Comparison of ENCODE assay signal across 20 cellular contexts in the genomic region with DNA sequence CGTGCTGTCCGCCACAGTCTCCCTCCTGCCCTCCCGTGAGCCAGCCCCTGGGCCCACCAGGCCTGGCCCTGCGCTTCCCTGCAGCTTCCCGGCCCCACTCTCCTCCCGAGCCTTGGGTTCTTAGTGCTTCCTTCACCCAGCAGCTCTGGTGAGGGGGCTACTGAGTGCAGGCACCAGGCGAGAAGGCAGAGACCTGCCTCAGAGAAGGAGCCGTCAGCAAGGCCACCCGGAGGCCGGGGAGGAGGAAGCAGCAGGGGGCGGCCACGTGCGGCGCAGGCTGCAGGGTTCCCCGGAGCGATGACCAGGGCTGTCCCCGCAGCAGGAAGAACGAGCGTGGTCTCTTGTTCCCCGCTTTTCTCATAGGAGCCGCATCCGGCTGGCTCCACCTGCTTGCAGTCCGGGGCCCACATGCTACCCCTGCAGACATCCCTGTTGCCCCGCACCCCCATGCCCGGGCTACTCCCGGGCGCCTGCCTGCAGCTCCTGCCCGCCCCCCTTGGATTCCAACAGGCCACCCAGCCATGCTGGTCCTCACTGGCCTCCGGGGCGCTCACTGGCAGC. TPM values are rescaled to one million over a fixed set of nuclear protein-coding genes. Genes with fewer than 3 reads are reported as not detected.
DNase-seq lines count a peak whose midpoint lies in the region; ATAC-seq, FAIRE-seq and TF ChIP-seq lines count a peak whose summit lies in the region.
"Had no signal": no experiment of that assay in that cellular context is flagged by ENCODE, and none has a peak within 500 bp of the region (broad histone marks: within the 10 kb centered on the region; RNA-seq: fewer than 3 reads in every experiment).

No MANE protein-coding gene starts in this region.

- no peak for TF ChIP-seq EP300 in HepG2 (IDR thresholded peaks at IDR 0.05; ENCODE audit: low read depth in 2 of 2, low read length in 2 of 2)
- TF ChIP-seq EP300 in HepG2 (CRISPR knock-in tag; IDR thresholded peaks at IDR 0.05; ENCODE audit: borderline replicate concordance): no peak

- BruUV-seq in HepG2 (replicated peaks; lab: Mats Ljungman, UMichigan): no TSS peak

- no peaks in the 10 kb centered on the region for H3K9me3 Mint-ChIP-seq in HFFc6
- no peaks in the 10 kb centered on the region for H3K9me3 Mint-ChIP-seq in activated CD4-positive, alpha-beta T cell treated with anti-CD3 and anti-CD28 coated beads, Interleukin-2, amount 10 ng/mL, durations not matched to agents 7 days and 5 days
- H3K9me3 Mint-ChIP-seq: activated naive CD4-positive, alpha-beta T cell treated with anti-CD3 and anti-CD28 coated beads, Interleukin-2, amount 50 U/mL, for 24 hours had no signal

- no peak for FAIRE-seq in HepG2 (lab: Jason Lieb, UNC)
- FAIRE-seq: GM12892, H54, keratinocyte had no signal

- in situ Hi-C loops in HepG2 (cut with HindIII; ENCODE audit: extremely low pct_ligation_motif_present, low pct_unique_long_range_greater_than_20kb): no loop called here

- TF ChIP-seq CTCF in AG04450 (IDR thresholded peaks at IDR 0.05; ENCODE audit: low read depth, low read length) (peak; percentile 27; the same call in 1 of the 2 replicates), HFFc6 (IDR thresholded peaks at IDR 0.05) (peak; percentile 35; the same call in 1 of the 2 replicates), choroid plexus epithelial cell (conservative IDR thresholded peaks at IDR 0.05; ENCODE audit: low read depth, low read length) (no peak), HepG2 (CRISPR knock-in tag; IDR thresholded peaks at IDR 0.05) (peak; percentile 77)

- peaks cover 18% of the 10 kb centered on the region for H3K27me3 Mint-ChIP-seq in HFFc6 (ENCODE audit: insufficient read depth)
- no peaks in the 10 kb centered on the region for H3K27me3 Mint-ChIP-seq in activated CD4-positive, alpha-beta T cell treated with anti-CD3 and anti-CD28 coated beads, Interleukin-2, amount 10 ng/mL, durations not matched to agents 7 days and 5 days
- H3K27me3 Mint-ChIP-seq: activated naive CD4-positive, alpha-beta T cell treated with anti-CD3 and anti-CD28 coated beads, Interleukin-2, amount 50 U/mL, for 24 hours had no signal

- no peaks in the 10 kb centered on the region for H3K36me3 ChIP-seq in HepG2 (replicated peaks in 1 of 2; ENCODE audit: control insufficient read depth in 1 of 2, insufficient read depth in 2 of 2, low read length in 2 of 2)

- no peak overlapping the region for H3K27ac Mint-ChIP-seq in HFFc6
- no peak overlapping the region for H3K27ac Mint-ChIP-seq in activated CD4-positive, alpha-beta T cell treated with anti-CD3 and anti-CD28 coated beads, Interleukin-2, amount 10 ng/mL, durations not matched to agents 7 days and 5 days
- H3K27ac Mint-ChIP-seq: activated naive CD4-positive, alpha-beta T cell treated with anti-CD3 and anti-CD28 coated beads, Interleukin-2, amount 50 U/mL, for 24 hours had no signal

- CTCF ChIA-PET in AG04450 (lab: Charles Lee) (interaction anchor here (0.6 kb wide), 1 partner anchor 521 kb away, joined by 7 read pairs; no protein-coding TSS in a partner anchor), HepG2 (lab: Yijun Ruan, JAX; ENCODE audit: low intra/inter-chr PET ratio, low total read pairs) (no interaction called here)
- CTCF ChIA-PET in activated CD4-positive, alpha-beta T cell treated with anti-CD3 and anti-CD28 coated beads, Interleukin-2, amount 10 ng/mL, durations not matched to agents 7 days and 5 days (lab: Charles Lee): no interaction called here

- no peak overlapping the region for H3K4me3 Mint-ChIP-seq in HFFc6
- H3K4me3 Mint-ChIP-seq in activated CD4-positive, alpha-beta T cell treated with anti-CD3 and anti-CD28 coated beads, Interleukin-2, amount 10 ng/mL, durations not matched to agents 7 days and 5 days: no peak overlapping the region
- H3K4me3 Mint-ChIP-seq: activated naive CD4-positive, alpha-beta T cell treated with anti-CD3 and anti-CD28 coated beads, Interleukin-2, amount 50 U/mL, for 24 hours had no signal

- H3K27ac ChIP-seq in AG04450 (ENCODE audit: low read depth, low read length): no peak overlapping the region
- no peak overlapping the region for H3K27ac ChIP-seq in HepG2 (ENCODE audit: extremely low read length, insufficient read depth, low read length)
- H3K27ac ChIP-seq: body of pancreas, heart right ventricle had no signal

- peak overlapping the region; percentile 54 for H3K4me2 ChIP-seq in HepG2 (ENCODE audit: low read depth, low read length)

- no peaks in the 10 kb centered on the region for H3K4me1 Mint-ChIP-seq in HFFc6 (ENCODE audit: low read depth)
- no peaks in the 10 kb centered on the region for H3K4me1 Mint-ChIP-seq in activated CD4-positive, alpha-beta T cell treated with anti-CD3 and anti-CD28 coated beads, Interleukin-2, amount 10 ng/mL, durations not matched to agents 7 days and 5 days
- H3K4me1 Mint-ChIP-seq: activated naive CD4-positive, alpha-beta T cell treated with anti-CD3 and anti-CD28 coated beads, Interleukin-2, amount 50 U/mL, for 24 hours had no signal

- no peak for TF ChIP-seq POLR2A in HepG2 (IDR thresholded peaks at IDR 0.05; ENCODE audit: insufficient read depth in 1 of 2, low read depth in 2 of 2, low read length in 2 of 2)

- TF ChIP-seq RAD21 in HepG2 (CRISPR knock-in tag; IDR thresholded peaks at IDR 0.05): no peak

- POLR2A ChIA-PET in AG04450 (lab: Yijun Ruan, JAX): interaction anchor here (0.6 kb wide), 1 partner anchor 81 kb away, joined by 4 read pairs; no protein-coding TSS in a partner anchor
- POLR2A ChIA-PET in HepG2 (lab: Yijun Ruan, JAX): no interaction called here
- POLR2A ChIA-PET in activated CD4-positive, alpha-beta T cell treated with anti-CD3 and anti-CD28 coated beads, Interleukin-2, amount 10 ng/mL, durations not matched to agents 7 days and 5 days (lab: Charles Lee): no interaction called here

- H3K27me3 ChIP-seq in AG04450 (ENCODE audit: control insufficient read depth, insufficient read depth, low read length): peaks cover 33% of the 10 kb centered on the region
- peaks cover 13 to 41% of the 10 kb centered on the region in 2 experiments; a peak in 4 of 5 replicates for H3K27me3 ChIP-seq in HepG2 (ENCODE audit: control insufficient read depth in 1 of 2, insufficient read depth in 2 of 2, low read length in 2 of 2)
- H3K27me3 ChIP-seq: body of pancreas had no signal

- H3K36me3 Mint-ChIP-seq in HFFc6 (ENCODE audit: low read depth): no peaks in the 10 kb centered on the region
- no peaks in the 10 kb centered on the region for H3K36me3 Mint-ChIP-seq in activated CD4-positive, alpha-beta T cell treated with anti-CD3 and anti-CD28 coated beads, Interleukin-2, amount 10 ng/mL, durations not matched to agents 7 days and 5 days (ENCODE audit: low read depth)
- H3K36me3 Mint-ChIP-seq: activated naive CD4-positive, alpha-beta T cell treated with anti-CD3 and anti-CD28 coated beads, Interleukin-2, amount 50 U/mL, for 24 hours had no signal

- no peak for DNase-seq in AG04450 (ENCODE audit: low read depth, low spot score)
- DNase-seq in HFFc6: no peak
- peak; percentile 28 for DNase-seq in choroid plexus epithelial cell (ENCODE audit: low read depth)
- no peak for DNase-seq in HepG2 (ENCODE audit: low spot score)
- DNase-seq in NOMO-1 treated with dmso at 0.1 percent for 144 hours (lab: John Stamatoyannopoulos, UW; ENCODE audit: unreplicated experiment): no peak
- DNase-seq in stimulated activated CD4-positive, alpha-beta T cell treated with anti-CD3 and anti-CD28 coated beads, Interleukin-4, amount 100 ng/mL, for 24 hours: no peak
- no peak for DNase-seq in LoVo (ENCODE audit: low spot score)
- DNase-seq in activated CD4-positive, alpha-beta T cell treated with anti-CD3 and anti-CD28 coated beads, Interleukin-2, amount 10 ng/mL, durations not matched to agents 7 days and 5 days: no peak
- DNase-seq: activated T-cell treated with anti-CD3 and anti-CD28 coated beads, Interleukin-2, amount 50 U/mL, for 1 hour; GF-D8; NCI-H446 had no signal

- H3K9me3 ChIP-seq in AG04450 (ENCODE audit: control insufficient read depth, insufficient read depth, low read length): peaks cover 20% of the 10 kb centered on the region
- no peaks in the 10 kb centered on the region for H3K9me3 ChIP-seq in HepG2 (ENCODE audit: low read length)
- H3K9me3 ChIP-seq: body of pancreas, heart right ventricle had no signal

- intact Hi-C loops in HepG2 (cut with micrococcal nuclease; ENCODE audit: unreplicated experiment): no loop called here

- H4K20me1 ChIP-seq in HepG2 (ENCODE audit: insufficient read depth, low read length): no peaks in the 10 kb centered on the region

- peaks cover 40% of the 10 kb centered on the region for H3K4me1 ChIP-seq in HepG2 (ENCODE audit: insufficient read depth, low read length)
- H3K4me1 ChIP-seq: heart right ventricle had no signal

- no peaks in the 10 kb centered on the region for H3K79me2 ChIP-seq in HepG2 (ENCODE audit: insufficient read depth, low read length)

- H2AFZ ChIP-seq in HepG2 (ENCODE audit: low read length): no peak overlapping the region

- 34% methylated on average over 9 of the region's 30 CpGs for WGBS in HepG2 (ENCODE audit: low lambda C conversion rate)

- H3K4me3 ChIP-seq in AG04450 (ENCODE audit: low read depth, low read length) (no peak overlapping the region), choroid plexus epithelial cell (ENCODE audit: low read depth, low read length) (no peak overlapping the region), HepG2 (replicated peaks in 1 of 3; ENCODE audit: insufficient read depth in 1 of 3, low read depth in 2 of 3, low read length in 3 of 3) (peak overlapping the region in 2 of 3 experiments; percentile 20 to 48; a peak in 2 of 6 replicates)
- H3K4me3 ChIP-seq: body of pancreas, heart right ventricle had no signal

- peak; percentile 69 for ATAC-seq in HepG2
- ATAC-seq: body of pancreas, heart right ventricle had no signal

- H3K9ac ChIP-seq in HepG2 (ENCODE audit: insufficient read depth, low read depth, low read length): 0 out of 2 replicates have a peak overlapping the region, but pooled peaks have one; percentile 7

RNA-seq across cellular contexts. Expression of a gene that starts 20.5 kb away (rescaled TPM):
- polyA plus RNA-seq in AG04450 (2011; rRNA removed): 124 and 138 TPM in 2 replicates
- 106 and 122 TPM in 2 replicates for polyA minus RNA-seq in AG04450 (2011; rRNA and poly(A)+ RNA removed)
- 100 to 1,000 TPM; 155 to 174 (median 167) TPM for total RNA-seq in HFFc6 (2021; fragmentation: NEBNext Ultra II Directional; extraction: Animal tissue kit (Norgen Biotek cat#: 25700))
- 52.2 and 59.0 TPM in 2 replicates for total RNA-seq in HepG2 (2016; rRNA removed; fragmentation: Illumina TruSeq; extraction: Trizol)
- 32.5 and 39.5 TPM in 2 replicates for total RNA-seq in HepG2 (2016; cell fraction: cytosol; rRNA removed; fragmentation: Illumina TruSeq; extraction: Trizol; ENCODE audit: low read depth)
- 50.3 and 53.4 TPM in 2 replicates for total RNA-seq in HepG2 (2016; cell fraction: insoluble cytoplasmic fraction; rRNA removed; fragmentation: Illumina TruSeq; extraction: Trizol)
- 72.2 and 82.9 TPM in 2 replicates for total RNA-seq in HepG2 (2016; cell fraction: membrane; rRNA removed; fragmentation: Illumina TruSeq; extraction: Trizol)
- 29.8 and 32.8 TPM in 2 replicates for total RNA-seq in HepG2 (2016; cell fraction: nucleus; rRNA removed; fragmentation: Illumina TruSeq; extraction: Trizol)
- 60.3 and 65.6 TPM in 2 replicates for polyA plus RNA-seq in HepG2 (2011; rRNA removed)
- polyA plus RNA-seq in HepG2 (2011; cell fraction: cytosol; rRNA removed): 59.3 and 64.4 TPM in 2 replicates
- polyA plus RNA-seq in HepG2 (2011; cell fraction: nucleus; rRNA removed): 71.8 and 75.7 TPM in 2 replicates
- 36.1 and 46.4 TPM in 2 replicates for polyA plus RNA-seq in HepG2 (2012)
- polyA plus RNA-seq in HepG2 (2016; cell fraction: cytosol; fragmentation: Illumina TruSeq; extraction: Trizol; ENCODE audit: low read depth): 51.9 and 71.1 TPM in 2 replicates
- polyA plus RNA-seq in HepG2 (2016; cell fraction: insoluble cytoplasmic fraction; fragmentation: Illumina TruSeq; extraction: Trizol; ENCODE audit: low read depth): 67.7 and 77.1 TPM in 2 replicates
- polyA plus RNA-seq in HepG2 (2016; cell fraction: membrane; fragmentation: Illumina TruSeq; extraction: Trizol; ENCODE audit: low read depth): 72.0 and 86.2 TPM in 2 replicates
- polyA plus RNA-seq in HepG2 (2016; cell fraction: nucleus; fragmentation: Illumina TruSeq; extraction: Trizol; ENCODE audit: insufficient read depth, low read depth): 65.4 and 71.2 TPM in 2 replicates
- polyA minus RNA-seq in HepG2 (2011; rRNA and poly(A)+ RNA removed; ENCODE audit: low replicate concordance): 55.8 and 105 TPM in 2 replicates
- 19.1 and 20.7 TPM in 2 replicates for polyA minus RNA-seq in HepG2 (2011; cell fraction: cytosol; rRNA and poly(A)+ RNA removed)
- 38.1 and 44.4 TPM in 2 replicates for polyA minus RNA-seq in HepG2 (2011; cell fraction: nucleus; rRNA and poly(A)+ RNA removed)
- 10 to 100 TPM; 62.6 to 63.3 TPM for total RNA-seq in activated CD4-positive, alpha-beta T cell treated with anti-CD3 and anti-CD28 coated beads, Interleukin-2, amount 10 ng/mL, durations not matched to agents 7 days and 5 days

RNA-seq across cellular contexts. Expression of a gene that starts 32.1 kb away (rescaled TPM):
- polyA plus RNA-seq in AG04450 (2011; rRNA removed): 0.35 and 0.47 TPM in 2 replicates
- 0.48 TPM in 1 of 2 replicates, not detected in the other for polyA minus RNA-seq in AG04450 (2011; rRNA and poly(A)+ RNA removed)
- total RNA-seq in HFFc6 (2021; fragmentation: NEBNext Ultra II Directional; extraction: Animal tissue kit (Norgen Biotek cat#: 25700)): under 1 TPM in 4 of 6 experiments, not detected in 2; 0.11 to 0.26 (median 0.17) TPM
- total RNA-seq in HepG2 (2016; rRNA removed; fragmentation: Illumina TruSeq; extraction: Trizol): not detected in 2 replicates
- total RNA-seq in HepG2 (2016; cell fraction: cytosol; rRNA removed; fragmentation: Illumina TruSeq; extraction: Trizol; ENCODE audit: low read depth): not detected in 2 replicates
- not detected in 2 replicates for total RNA-seq in HepG2 (2016; cell fraction: insoluble cytoplasmic fraction; rRNA removed; fragmentation: Illumina TruSeq; extraction: Trizol)
- not detected in 2 replicates for total RNA-seq in HepG2 (2016; cell fraction: membrane; rRNA removed; fragmentation: Illumina TruSeq; extraction: Trizol)
- total RNA-seq in HepG2 (2016; cell fraction: nucleus; rRNA removed; fragmentation: Illumina TruSeq; extraction: Trizol): not detected in 2 replicates
- polyA plus RNA-seq in HepG2 (2011; rRNA removed): not detected in 2 replicates
- not detected in 2 replicates for polyA plus RNA-seq in HepG2 (2011; cell fraction: cytosol; rRNA removed)
- not detected in 2 replicates for polyA plus RNA-seq in HepG2 (2011; cell fraction: nucleus; rRNA removed)
- polyA plus RNA-seq in HepG2 (2012): 0.55 TPM in 1 of 2 replicates, not detected in the other
- polyA plus RNA-seq in HepG2 (2016; cell fraction: cytosol; fragmentation: Illumina TruSeq; extraction: Trizol; ENCODE audit: low read depth): not detected in 2 replicates
- polyA plus RNA-seq in HepG2 (2016; cell fraction: insoluble cytoplasmic fraction; fragmentation: Illumina TruSeq; extraction: Trizol; ENCODE audit: low read depth): not detected in 2 replicates
- polyA plus RNA-seq in HepG2 (2016; cell fraction: membrane; fragmentation: Illumina TruSeq; extraction: Trizol; ENCODE audit: low read depth): not detected in 2 replicates
- not detected in 2 replicates for polyA plus RNA-seq in HepG2 (2016; cell fraction: nucleus; fragmentation: Illumina TruSeq; extraction: Trizol; ENCODE audit: insufficient read depth, low read depth)
- not detected in 2 replicates for polyA minus RNA-seq in HepG2 (2011; rRNA and poly(A)+ RNA removed; ENCODE audit: low replicate concordance)
- not detected in 2 replicates for polyA minus RNA-seq in HepG2 (2011; cell fraction: cytosol; rRNA and poly(A)+ RNA removed)
- not detected in 2 replicates for polyA minus RNA-seq in HepG2 (2011; cell fraction: nucleus; rRNA and poly(A)+ RNA removed)
- total RNA-seq in activated CD4-positive, alpha-beta T cell treated with anti-CD3 and anti-CD28 coated beads, Interleukin-2, amount 10 ng/mL, durations not matched to agents 7 days and 5 days: not detected
- total RNA-seq: HT1080, MCF 10A, SK-MEL-5 had no signal
- polyA plus RNA-seq: keratinocyte had no signal

Comparison
In these comparisons a context has a peak if more than half of its experiments do, and no peak if none do; other contexts are left out.
1. H3K4me3 ChIP-seq: peak in HepG2 (2 of 3); none in AG04450 (single experiment) and choroid plexus epithelial cell (single experiment).